ENCODE assay signal across 20 cellular contexts in the genomic region with DNA sequence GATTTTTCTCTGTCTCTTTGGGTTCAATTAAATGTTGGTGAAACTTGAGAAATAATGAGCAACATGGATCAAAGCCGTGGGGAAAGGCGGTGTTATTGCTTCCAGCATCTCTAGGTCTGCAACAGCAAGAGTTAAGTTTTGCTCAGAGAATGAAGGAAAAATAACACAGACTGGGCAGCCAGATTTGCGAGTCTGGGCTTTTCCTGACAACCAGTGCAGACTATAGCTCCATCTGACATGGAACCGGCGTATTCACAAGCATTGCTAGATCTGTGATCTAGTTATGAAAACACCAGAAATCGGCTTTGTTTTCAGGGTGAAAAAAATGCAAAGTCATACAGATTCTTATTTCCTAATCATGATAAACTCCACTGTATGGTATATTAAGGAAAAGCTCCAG.
A peak's percentile ranks its signal among the peaks of the same experiment; 100 is the strongest.
DNase-seq lines count a peak whose midpoint lies in the region; ATAC-seq, FAIRE-seq and TF ChIP-seq lines count a peak whose summit lies in the region.
"Had no signal": no experiment of that assay in that cellular context is flagged by ENCODE, and none has a peak within 500 bp of the region (broad histone marks: within the 10 kb centered on the region; RNA-seq: fewer than 3 reads in every experiment).

No MANE protein-coding gene starts in this region.

- H3K4me3 ChIP-seq in GM23248 (no peak overlapping the region), K562 (no peak overlapping the region)
- H3K4me3 ChIP-seq: SJSA1 had no signal

- WGBS in GM23248 (ENCODE audit: low coverage in 1 of 2, low lambda C conversion rate in 2 of 2, missing lambda C conversion rate in 2 of 2), 2 experiments = 14 to 15% methylated on average over 6 of the region's 6 CpGs
- WGBS in K562 (ENCODE audit: insufficient coverage, low coverage, missing lambda C conversion rate) = 0% methylated on average over 6 of the region's 6 CpGs

- H3K27ac ChIP-seq in GM23248 (no peak overlapping the region), K562 (ENCODE audit: extremely low read depth, low read depth, low read length) (no peak overlapping the region)
- H3K27ac ChIP-seq: HL-60, KMS-11, SJSA1 had no signal

- H4K20me1 ChIP-seq in GM23248 (ENCODE audit: insufficient read depth) (no peaks in the 10 kb centered on the region), K562 (replicated peaks; ENCODE audit: control insufficient read depth, insufficient read depth, low read length) (no peaks in the 10 kb centered on the region)

- no peaks in the 10 kb centered on the region for H3F3A ChIP-seq in GM23248 (ENCODE audit: insufficient read depth)

- BruUV-seq in K562 (replicated peaks; lab: Mats Ljungman, UMichigan) = no TSS peak

- H2AFZ ChIP-seq in GM23248 = no peak overlapping the region
- no peak overlapping the region for H2AFZ ChIP-seq in K562 (ENCODE audit: low read depth, low read length)

- H3K79me2 ChIP-seq in GM23248 (ENCODE audit: insufficient read depth) = no peaks in the 10 kb centered on the region
- H3K79me2 ChIP-seq in K562 (ENCODE audit: control insufficient read depth, insufficient read depth, low read length) = no peaks in the 10 kb centered on the region

- no peaks in the 10 kb centered on the region for H3K9me2 ChIP-seq in GM23248 (ENCODE audit: insufficient read depth)

- peak; percentile 2 for DNase-seq in GM23248
- DNase-seq in K562 (ENCODE audit: extremely low read depth in 1 of 4, low spot score in 3 of 4) = no peak
- peak; percentile 21 for DNase-seq in left kidney (ENCODE audit: low read depth, low spot score)
- DNase-seq in HT-29 (ENCODE audit: low spot score) = no peak
- DNase-seq in glomerular visceral epithelial cell (ENCODE audit: extremely low spot score) = no peak
- DNase-seq in AG08396 (ENCODE audit: low spot score) = no peak
- DNase-seq in NCI-H2029 treated with DMSO at 0.1 percent for 48 hours (lab: John Stamatoyannopoulos, UW) = no peak
- DNase-seq: CD4-positive, alpha-beta T cell; DMS79 treated with DMSO at 0.1 percent for 48 hours; GDM1; GOT3; NCI-H1092; NCI-H1694; NCI-H345; NCI-H526 treated with DMSO at 0.1 percent for 48 hours; OCI-M1; RPMI8226 had no signal

- in situ Hi-C loops in GM23248 (cut with MboI) = no loop called here
- in situ Hi-C loops in K562 (cut with MboI) = no loop called here

- intact Hi-C loops in K562 (cut with micrococcal nuclease) = no loop called here

- H3K9ac ChIP-seq in GM23248 = no peak overlapping the region
- H3K9ac ChIP-seq in K562 (ENCODE audit: insufficient read depth in 1 of 2, low read depth in 2 of 2, low read length in 2 of 2) = no peak overlapping the region
- H3K9ac ChIP-seq: KMS-11 had no signal

- no peaks in the 10 kb centered on the region for H3K9me1 ChIP-seq in K562 (ENCODE audit: control insufficient read depth, insufficient read depth, low read length)

- TF ChIP-seq RAD21 in K562 (CRISPR knock-in tag; conservative IDR thresholded peaks at IDR 0.05 in 1 of 2, IDR thresholded peaks at IDR 0.05 in 1 of 2) = no peak

- no peak overlapping the region for H3K4me2 ChIP-seq in GM23248 (ENCODE audit: unreplicated experiment)
- no peak overlapping the region for H3K4me2 ChIP-seq in K562 (ENCODE audit: insufficient read depth, low read length)
- H3K4me2 ChIP-seq: KMS-11 had no signal

- H3K9me3 ChIP-seq in GM23248 (ENCODE audit: low read depth) = no peaks in the 10 kb centered on the region
- H3K9me3 ChIP-seq in K562 (replicated peaks; ENCODE audit: control insufficient read depth, insufficient read depth, low read depth, low read length) = no peaks in the 10 kb centered on the region
- H3K9me3 ChIP-seq: SJSA1 had no signal

- H3K4me1 ChIP-seq in GM23248 (ENCODE audit: insufficient read depth) = no peaks in the 10 kb centered on the region
- H3K4me1 ChIP-seq in K562 (replicated peaks in 1 of 2; ENCODE audit: control insufficient read depth in 2 of 2, insufficient read depth in 2 of 2, low read length in 2 of 2) = no peaks in the 10 kb centered on the region
- H3K4me1 ChIP-seq: SJSA1 had no signal

- CTCF ChIA-PET in K562 (lab: Yijun Ruan, JAX; ENCODE audit: low intra/inter-chr PET ratio) = no interaction called here

- TF ChIP-seq EP300 in K562 (IDR thresholded peaks at IDR 0.05; ENCODE audit: low read length) = no peak

- ATAC-seq in K562 = no peak

- H3K36me3 ChIP-seq in GM23248 (ENCODE audit: low read depth) (no peaks in the 10 kb centered on the region), K562 (ENCODE audit: control insufficient read depth, insufficient read depth, low read length) (no peaks in the 10 kb centered on the region)
- H3K36me3 ChIP-seq: SJSA1 had no signal

- no peak for FAIRE-seq in K562 (lab: Jason Lieb, UNC)

- no peak for TF ChIP-seq CTCF in K562 (IDR thresholded peaks at IDR 0.05 in 2 of 3, conservative IDR thresholded peaks at IDR 0.05 in 1 of 3; ENCODE audit: insufficient read depth in 2 of 3, low read depth in 1 of 3, low read length in 3 of 3)

- peaks cover 6% of the 10 kb centered on the region for H3K27me3 ChIP-seq in GM23248 (replicated peaks; ENCODE audit: insufficient read depth)
- H3K27me3 ChIP-seq in K562 (ENCODE audit: control insufficient read depth in 2 of 2, insufficient read depth in 2 of 2, low read length in 2 of 2) = peaks cover 12 to 44% of the 10 kb centered on the region in 2 experiments; a peak in 4 of 5 replicates
- H3K27me3 ChIP-seq: SJSA1 had no signal

- POLR2A ChIA-PET in K562 (lab: Yijun Ruan, JAX) = interaction anchor here (0.6 kb wide), 2 partner anchors 27 to 669 kb away, joined by 3 to 4 read pairs; no protein-coding TSS in a partner anchor

- TF ChIP-seq POLR2A in K562 (conservative IDR thresholded peaks at IDR 0.05) = no peak

TF ChIP-seq in K562, 482 proteins besides CTCF, POLR2A, EP300 and RAD21:
- TF ChIP-seq ZNF24 (IDR thresholded peaks at IDR 0.05) (no peak), PRMT5 (CRISPR knock-in tag; IDR thresholded peaks at IDR 0.05) (no peak), MAFG (tag; conservative IDR thresholded peaks at IDR 0.05) (0 out of 2 replicates have a peak, but pooled peaks have one; percentile 39)

Comparison
In these comparisons a context has a peak if more than half of its experiments do, and no peak if none do; other contexts are left out.
1. DNase-seq: peak in GM23248 (single experiment) and left kidney (single experiment); none in K562 (0 of 4), HT-29 (single experiment), glomerular visceral epithelial cell (single experiment), AG08396 (single experiment) and NCI-H2029 treated with DMSO at 0.1 percent for 48 hours (single experiment).